2 cellular contexts compared by ENCODE assay signal in genomic region chr12:67388331-67389163, GRCh38.
A peak's percentile ranks its signal among the peaks of the same experiment; 100 is the strongest.
TF ChIP-seq lines count a peak whose summit lies in the region.

No MANE protein-coding gene starts in this region.

TF ChIP-seq in HEK293, 187 proteins besides CTCF, POLR2A, EP300 and RAD21 (continued from another document):
- peak; percentile 38; the same call in 1 of the 2 replicates for TF ChIP-seq PRDM10 (tag by site-specific recombination; IDR thresholded peaks at IDR 0.05)

TF ChIP-seq in SK-N-SH, 30 proteins besides CTCF, POLR2A, EP300 and RAD21 (continued from another document):
- TF ChIP-seq FOXJ3 (CRISPR knock-in tag; IDR thresholded peaks at IDR 0.05): no peak
